ENCODE assay signal across 16 cellular contexts in genomic region chr17:17110520-17110919, GRCh38.
DNase-seq lines count a peak whose midpoint lies in the region; ATAC-seq and TF ChIP-seq lines count a peak whose summit lies in the region.
"Had no signal": no experiment of that assay in that cellular context is flagged by ENCODE, and none has a peak within 500 bp of the region (broad histone marks: within the 10 kb centered on the region; RNA-seq: fewer than 3 reads in every experiment).

No MANE protein-coding gene starts in this region.

- POLR2A ChIA-PET in CD8-positive, alpha-beta T cell (lab: Charles Lee): interaction anchor here (0.6 to 1.2 kb wide), 2 partner anchors 10 to 21 kb away, joined by 3 read pairs; no protein-coding TSS in a partner anchor

- no peaks in the 10 kb centered on the region for H3K9me3 ChIP-seq in CD8-positive, alpha-beta T cell (ENCODE audit: low read length)
- no peaks in the 10 kb centered on the region for H3K9me3 ChIP-seq in T-helper 17 cell (ENCODE audit: control insufficient read depth, low read length, poor library complexity, severe bottlenecking)
- no peaks in the 10 kb centered on the region for H3K9me3 ChIP-seq in hepatocyte (ENCODE audit: low read depth)

- H2AFZ ChIP-seq in hepatocyte: no peak overlapping the region

- H3K36me3 Mint-ChIP-seq in CD8-positive, alpha-beta T cell: peaks cover 4% of the 10 kb centered on the region
- no peaks in the 10 kb centered on the region for H3K36me3 Mint-ChIP-seq in T-helper 17 cell (ENCODE audit: low read depth)
- peaks cover 10% of the 10 kb centered on the region for H3K36me3 Mint-ChIP-seq in stimulated activated memory B cell treated with anti-CD40 and anti-IgM and Interleukin-4, amounts not matched to agents 10 μg/mL and 1 μg/mL and 100 μg/mL, for 72 hours

- H3K79me2 ChIP-seq in hepatocyte: peaks cover 100% of the 10 kb centered on the region

- peak overlapping the region; percentile 93 for H3K27ac Mint-ChIP-seq in CD8-positive, alpha-beta T cell
- H3K27ac Mint-ChIP-seq in T-helper 17 cell: peak overlapping the region; percentile 95
- H3K27ac Mint-ChIP-seq in stimulated activated memory B cell treated with anti-CD40 and anti-IgM and Interleukin-4, amounts not matched to agents 10 μg/mL and 1 μg/mL and 100 μg/mL, for 72 hours: peak overlapping the region; percentile 63

- peaks cover 45% of the 10 kb centered on the region for H4K20me1 ChIP-seq in hepatocyte (ENCODE audit: insufficient read depth, poor library complexity, severe bottlenecking)

- no peaks in the 10 kb centered on the region for H3K27me3 Mint-ChIP-seq in CD8-positive, alpha-beta T cell (ENCODE audit: low read depth)
- H3K27me3 Mint-ChIP-seq in T-helper 17 cell: no peaks in the 10 kb centered on the region
- no peaks in the 10 kb centered on the region for H3K27me3 Mint-ChIP-seq in stimulated activated memory B cell treated with anti-CD40 and anti-IgM and Interleukin-4, amounts not matched to agents 10 μg/mL and 1 μg/mL and 100 μg/mL, for 72 hours

- WGBS in hepatocyte (ENCODE audit: low lambda C conversion rate, missing lambda C conversion rate): 84% methylated on average over 5 of the region's 5 CpGs

- peaks cover 78% of the 10 kb centered on the region for H3K4me1 Mint-ChIP-seq in CD8-positive, alpha-beta T cell (ENCODE audit: low read depth)
- peaks cover 74% of the 10 kb centered on the region for H3K4me1 Mint-ChIP-seq in T-helper 17 cell
- H3K4me1 Mint-ChIP-seq in stimulated activated memory B cell treated with anti-CD40 and anti-IgM and Interleukin-4, amounts not matched to agents 10 μg/mL and 1 μg/mL and 100 μg/mL, for 72 hours: peaks cover 80% of the 10 kb centered on the region

- no peaks in the 10 kb centered on the region for H3K9me3 Mint-ChIP-seq in CD8-positive, alpha-beta T cell
- H3K9me3 Mint-ChIP-seq in stimulated activated memory B cell treated with anti-CD40 and anti-IgM and Interleukin-4, amounts not matched to agents 10 μg/mL and 1 μg/mL and 100 μg/mL, for 72 hours: no peaks in the 10 kb centered on the region

- no peak for DNase-seq in CD8-positive, alpha-beta T cell
- DNase-seq in T-helper 17 cell (no peak), hepatocyte (ENCODE audit: low spot score) (no peak), GM10266 (ENCODE audit: extremely low spot score) (no peak)
- DNase-seq: activated CD4-positive, alpha-beta T cell treated with anti-CD3 and anti-CD28 coated beads, Interleukin-2, amount 50 U/mL, for 48 hours; amygdala; foreskin melanocyte; MV-4-11; NCI-H2029 treated with DMSO at 0.1 percent for 48 hours; OCI-M1; retina had no signal

- CTCF ChIA-PET in CD8-positive, alpha-beta T cell (lab: Charles Lee): interaction anchor here (1.0 to 1.2 kb wide), 3 partner anchors 13 to 65 kb away, joined by 3 read pairs; no protein-coding TSS in a partner anchor

- no peak overlapping the region for H3K4me3 Mint-ChIP-seq in CD8-positive, alpha-beta T cell
- peak overlapping the region; percentile 64 for H3K4me3 Mint-ChIP-seq in T-helper 17 cell
- no peak overlapping the region for H3K4me3 Mint-ChIP-seq in stimulated activated memory B cell treated with anti-CD40 and anti-IgM and Interleukin-4, amounts not matched to agents 10 μg/mL and 1 μg/mL and 100 μg/mL, for 72 hours

- intact Hi-C loops in CD8-positive, alpha-beta T cell (cut with DNase I, micrococcal nuclease): no loop called here

- ATAC-seq in CD8-positive, alpha-beta T cell: peak; percentile 43
- ATAC-seq in T-helper 17 cell: peak; percentile 66
- no peak for ATAC-seq in stimulated activated memory B cell treated with anti-CD40 and anti-IgM and Interleukin-4, amounts not matched to agents 10 μg/mL and 1 μg/mL and 100 μg/mL, for 72 hours
- no peak for ATAC-seq in GM18870 (IDR thresholded peaks at IDR 0.05; ENCODE audit: unreplicated experiment)
- ATAC-seq in GM19351 (IDR thresholded peaks at IDR 0.05; ENCODE audit: unreplicated experiment): no peak
- ATAC-seq in HG03469 (IDR thresholded peaks at IDR 0.05; ENCODE audit: unreplicated experiment): no peak

- H3K9me2 ChIP-seq in hepatocyte (replicated peaks; ENCODE audit: insufficient read depth): no peaks in the 10 kb centered on the region

- H3K4me1 ChIP-seq in CD8-positive, alpha-beta T cell (ENCODE audit: insufficient read depth, low read length): peaks cover 52% of the 10 kb centered on the region
- H3K4me1 ChIP-seq in hepatocyte (ENCODE audit: insufficient read depth): peaks cover 31% of the 10 kb centered on the region

- no peak overlapping the region for H3K4me3 ChIP-seq in CD8-positive, alpha-beta T cell (ENCODE audit: low read depth, low read length)
- no peak overlapping the region for H3K4me3 ChIP-seq in hepatocyte
- H3K4me3 ChIP-seq: SK-N-MC had no signal

- no peak overlapping the region for H3K4me2 ChIP-seq in hepatocyte

- no peaks in the 10 kb centered on the region for H3K36me3 ChIP-seq in CD8-positive, alpha-beta T cell (ENCODE audit: insufficient read depth, low read length)
- H3K36me3 ChIP-seq in hepatocyte (replicated peaks; ENCODE audit: insufficient read depth, low read depth): no peaks in the 10 kb centered on the region

- H3K27ac ChIP-seq in CD8-positive, alpha-beta T cell (ENCODE audit: low read depth, low read length): no peak overlapping the region
- peak overlapping the region; percentile 75 for H3K27ac ChIP-seq in hepatocyte
- H3K27ac ChIP-seq: SK-N-MC had no signal

- no peak for TF ChIP-seq CTCF in CD8-positive, alpha-beta T cell (IDR thresholded peaks at IDR 0.05)
- TF ChIP-seq CTCF in hepatocyte (IDR thresholded peaks at IDR 0.05; ENCODE audit: poor library complexity): no peak
- no peak for TF ChIP-seq CTCF in GM10266 (IDR thresholded peaks at IDR 0.05; ENCODE audit: control insufficient read depth, insufficient read depth, low read depth, missing control alignments)

- H3K27me3 ChIP-seq in CD8-positive, alpha-beta T cell (ENCODE audit: insufficient read depth, low read length): no peaks in the 10 kb centered on the region
- H3K27me3 ChIP-seq in hepatocyte: no peaks in the 10 kb centered on the region

Comparison
In these comparisons a context has a peak if more than half of its experiments do, and no peak if none do; other contexts are left out.
1. ATAC-seq: peak in CD8-positive, alpha-beta T cell (single experiment) and T-helper 17 cell (single experiment); none in stimulated activated memory B cell treated with anti-CD40 and anti-IgM and Interleukin-4, amounts not matched to agents 10 μg/mL and 1 μg/mL and 100 μg/mL, for 72 hours (single experiment), GM18870 (single experiment), GM19351 (single experiment) and HG03469 (single experiment).
2. Peak in every context shown above with its lines, with median percentiles within 50 percentile points of each other: H3K27ac Mint-ChIP-seq.